In genomic region chr11:12119502-12119901, GRCh38 we compare ENCODE assay signal across 14 cellular contexts. TPM values are rescaled to one million over a fixed set of nuclear protein-coding genes. Genes with fewer than 3 reads are reported as not detected.
DNase-seq lines count a peak whose midpoint lies in the region; ATAC-seq and TF ChIP-seq lines count a peak whose summit lies in the region.
"Had no signal": no experiment of that assay in that cellular context is flagged by ENCODE, and none has a peak within 500 bp of the region (broad histone marks: within the 10 kb centered on the region; RNA-seq: fewer than 3 reads in every experiment).

No MANE protein-coding gene starts in this region.

- H3K4me1 ChIP-seq in sigmoid colon: peaks cover 0 to 87% (median 72%) of the 10 kb centered on the region in 4 donors

- WGBS in sigmoid colon, 2 donors: 73 to 94% methylated on average over 5 of the region's 5 CpGs

- no peak for TF ChIP-seq CTCF in sigmoid colon (IDR thresholded peaks at IDR 0.05)

- H3K27ac ChIP-seq in sigmoid colon: peak overlapping the region; percentile 92 to 98 (median 95)
- H3K27ac ChIP-seq: GM23248, SK-N-MC had no signal

- H3K4me1 Mint-ChIP-seq in central memory CD8-positive, alpha-beta T cell: peaks cover 42% of the 10 kb centered on the region
- H3K4me1 Mint-ChIP-seq in activated naive CD8-positive, alpha-beta T cell treated with anti-CD3 and anti-CD28 coated beads, Interleukin-2, amount 50 U/mL, for 24 hours: peaks cover 21% of the 10 kb centered on the region

- no peaks in the 10 kb centered on the region for H3K27me3 ChIP-seq in sigmoid colon
- H3K27me3 ChIP-seq: neutrophil had no signal

- no peaks in the 10 kb centered on the region for H3K27me3 Mint-ChIP-seq in central memory CD8-positive, alpha-beta T cell
- no peaks in the 10 kb centered on the region for H3K27me3 Mint-ChIP-seq in activated naive CD8-positive, alpha-beta T cell treated with anti-CD3 and anti-CD28 coated beads, Interleukin-2, amount 50 U/mL, for 24 hours
- H3K27me3 Mint-ChIP-seq: CD8-positive, alpha-beta memory T cell had no signal

- no peak for TF ChIP-seq EP300 in sigmoid colon (IDR thresholded peaks at IDR 0.05)

- no peaks in the 10 kb centered on the region for H3K9me3 ChIP-seq in sigmoid colon
- H3K9me3 ChIP-seq: neutrophil had no signal

- peak; percentile 66 for DNase-seq in DMS79 treated with DMSO at 0.1 percent for 48 hours (lab: John Stamatoyannopoulos, UW)
- peak; percentile 66 for DNase-seq in NCI-H146 (lab: John Stamatoyannopoulos, UW)
- no peak for DNase-seq in central memory CD8-positive, alpha-beta T cell (ENCODE audit: low spot score in 2 of 2)
- DNase-seq in sigmoid colon: no peak
- DNase-seq in activated naive CD8-positive, alpha-beta T cell treated with anti-CD3 and anti-CD28 coated beads, Interleukin-2, amount 50 U/mL, for 24 hours: no peak
- DNase-seq in ecto neural progenitor cell (ENCODE audit: low spot score): no peak
- DNase-seq: activated effector memory CD4-positive, alpha-beta T cell treated with Interleukin-2 at 50 U/mL for 16 hours; caudate nucleus; CD8-positive, alpha-beta memory T cell; GM23248; NCI-H774 had no signal

- H3K4me3 ChIP-seq in sigmoid colon: no peak overlapping the region
- H3K4me3 ChIP-seq: GM23248, SK-N-MC had no signal

- no peak for TF ChIP-seq POLR2A in sigmoid colon (IDR thresholded peaks at IDR 0.05)

- H3K9me3 Mint-ChIP-seq in central memory CD8-positive, alpha-beta T cell: no peaks in the 10 kb centered on the region
- H3K9me3 Mint-ChIP-seq in activated naive CD8-positive, alpha-beta T cell treated with anti-CD3 and anti-CD28 coated beads, Interleukin-2, amount 50 U/mL, for 24 hours: no peaks in the 10 kb centered on the region
- H3K9me3 Mint-ChIP-seq: CD8-positive, alpha-beta memory T cell had no signal

- peaks cover 6% of the 10 kb centered on the region for H3K36me3 Mint-ChIP-seq in central memory CD8-positive, alpha-beta T cell (ENCODE audit: insufficient read depth)
- peaks cover 9% of the 10 kb centered on the region for H3K36me3 Mint-ChIP-seq in activated naive CD8-positive, alpha-beta T cell treated with anti-CD3 and anti-CD28 coated beads, Interleukin-2, amount 50 U/mL, for 24 hours (ENCODE audit: low read depth)

- H3K36me3 ChIP-seq in sigmoid colon: peaks cover 0 to 5% (median 0%) of the 10 kb centered on the region in 4 donors
- H3K36me3 ChIP-seq: neutrophil had no signal

- H3K4me3 Mint-ChIP-seq in central memory CD8-positive, alpha-beta T cell: no peak overlapping the region
- H3K4me3 Mint-ChIP-seq in activated naive CD8-positive, alpha-beta T cell treated with anti-CD3 and anti-CD28 coated beads, Interleukin-2, amount 50 U/mL, for 24 hours: no peak overlapping the region
- H3K4me3 Mint-ChIP-seq: CD8-positive, alpha-beta memory T cell had no signal

- intact Hi-C loops in sigmoid colon (cut with DNase I): loop anchor here (2.0 kb wide), 1 partner anchor 101 kb away; no protein-coding TSS in a partner anchor

- peak overlapping the region; percentile 66 for H3K27ac Mint-ChIP-seq in central memory CD8-positive, alpha-beta T cell (ENCODE audit: low read depth)
- no peak overlapping the region for H3K27ac Mint-ChIP-seq in activated naive CD8-positive, alpha-beta T cell treated with anti-CD3 and anti-CD28 coated beads, Interleukin-2, amount 50 U/mL, for 24 hours

- no peak for ATAC-seq in central memory CD8-positive, alpha-beta T cell (replicated peaks; ENCODE audit: extremely low read depth, poor library complexity, severe bottlenecking)
- no peak for ATAC-seq in activated naive CD8-positive, alpha-beta T cell treated with anti-CD3 and anti-CD28 coated beads, Interleukin-2, amount 50 U/mL, for 24 hours
- ATAC-seq in HG03460 (IDR thresholded peaks at IDR 0.05; ENCODE audit: unreplicated experiment): no peak

RNA-seq across cellular contexts. Expression of gene MICAL2, which starts 9.1 kb away (rescaled TPM):
- 100 to 1,000 TPM; 115 to 145 (median 130) TPM for total RNA-seq in sigmoid colon
- polyA plus RNA-seq in sigmoid colon: 10 to 100 TPM; 36.6 to 92.2 (median 91.1) TPM

Comparison
In these comparisons a context has a peak if more than half of its experiments do, and no peak if none do; other contexts are left out.
1. DNase-seq: peak in DMS79 treated with DMSO at 0.1 percent for 48 hours (single experiment) and NCI-H146 (single experiment); none in central memory CD8-positive, alpha-beta T cell (0 of 2), sigmoid colon (single experiment), activated naive CD8-positive, alpha-beta T cell treated with anti-CD3 and anti-CD28 coated beads, Interleukin-2, amount 50 U/mL, for 24 hours (single experiment) and ecto neural progenitor cell (single experiment).